ENCODE assay signal across 16 cellular contexts in the genomic region with DNA sequence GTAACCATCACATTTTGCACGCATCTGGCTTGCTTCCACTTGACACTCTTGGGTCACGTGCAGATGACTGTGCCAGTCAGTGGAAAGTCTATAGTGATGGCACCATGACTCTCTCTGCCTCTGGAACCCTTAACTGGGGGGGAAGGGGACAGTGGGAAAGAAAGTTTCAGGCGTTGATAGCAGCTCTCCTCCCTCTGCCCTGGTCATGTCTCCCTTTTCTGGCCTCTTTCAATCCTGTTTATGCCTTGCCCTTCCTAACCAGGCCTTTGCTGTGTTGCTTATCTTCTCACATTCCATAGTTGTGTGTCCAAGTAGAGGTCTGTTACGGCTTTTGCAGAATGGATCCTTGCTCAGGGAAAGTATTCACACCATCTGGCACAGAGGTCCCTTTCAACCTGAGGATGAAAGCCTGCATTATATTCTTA.
A peak's percentile ranks its signal among the peaks of the same experiment; 100 is the strongest.
DNase-seq lines count a peak whose midpoint lies in the region; ATAC-seq and TF ChIP-seq lines count a peak whose summit lies in the region.
"Had no signal": no experiment of that assay in that cellular context is flagged by ENCODE, and none has a peak within 500 bp of the region (broad histone marks: within the 10 kb centered on the region; RNA-seq: fewer than 3 reads in every experiment).

No MANE protein-coding gene starts in this region.

- no peaks in the 10 kb centered on the region; the same call in 1 of the 2 replicates for H4K20me1 ChIP-seq in OCI-LY7 (ENCODE audit: insufficient read depth, low read length)

- no peaks in the 10 kb centered on the region for H3K9me3 Mint-ChIP-seq in stimulated activated naive CD8-positive, alpha-beta T cell treated with anti-CD3 and anti-CD28 coated beads, Interleukin-15, amount 100 ng/mL, for 72 hours
- H3K9me3 Mint-ChIP-seq: activated T-cell treated with anti-CD3 and anti-CD28 coated beads, Interleukin-2, amount 50 U/mL, for 72 hours; neural crest cell had no signal

- H3K79me2 ChIP-seq in OCI-LY7 (ENCODE audit: insufficient read depth, low read depth, low read length): no peaks in the 10 kb centered on the region

- H3K4me3 ChIP-seq in Panc1 (ENCODE audit: low read depth in 2 of 2, low read length in 2 of 2): no peak overlapping the region
- H3K4me3 ChIP-seq in dorsolateral prefrontal cortex: no peak overlapping the region
- H3K4me3 ChIP-seq in OCI-LY7 (ENCODE audit: low read depth, low read length, poor library complexity, severe bottlenecking): no peak overlapping the region

- no peaks in the 10 kb centered on the region for H3K27me3 Mint-ChIP-seq in stimulated activated naive CD8-positive, alpha-beta T cell treated with anti-CD3 and anti-CD28 coated beads, Interleukin-15, amount 100 ng/mL, for 72 hours

- no peaks in the 10 kb centered on the region for H3K9me2 ChIP-seq in OCI-LY7 (ENCODE audit: insufficient read depth, low read length)

- H3K27me3 ChIP-seq in Panc1 (ENCODE audit: control insufficient read depth, insufficient read depth, low read length): no peaks in the 10 kb centered on the region
- no peaks in the 10 kb centered on the region for H3K27me3 ChIP-seq in dorsolateral prefrontal cortex
- no peaks in the 10 kb centered on the region for H3K27me3 ChIP-seq in layer of hippocampus (ENCODE audit: control insufficient read depth, insufficient read depth, low read length)

- H3K9me3 ChIP-seq in Panc1 (ENCODE audit: control insufficient read depth, insufficient read depth, low read depth, low read length) (no peaks in the 10 kb centered on the region), OCI-LY7 (ENCODE audit: low read length) (no peaks in the 10 kb centered on the region)

- H3K4me2 ChIP-seq in OCI-LY7 (ENCODE audit: low read length): no peak overlapping the region

- TF ChIP-seq CTCF in Panc1 (IDR thresholded peaks at IDR 0.05): no peak
- no peak for TF ChIP-seq CTCF in dorsolateral prefrontal cortex (IDR thresholded peaks at IDR 0.05 in 54 of 56, conservative IDR thresholded peaks at IDR 0.05 in 2 of 56; ENCODE audit: low read depth in 1 of 56, partially characterized antibody in 56 of 56)
- no peak for TF ChIP-seq CTCF in OCI-LY7 (conservative IDR thresholded peaks at IDR 0.05; ENCODE audit: low read length)

- no peak overlapping the region for H2AFZ ChIP-seq in OCI-LY7 (ENCODE audit: low read length)

- no peaks in the 10 kb centered on the region for H3K4me1 Mint-ChIP-seq in stimulated activated naive CD8-positive, alpha-beta T cell treated with anti-CD3 and anti-CD28 coated beads, Interleukin-15, amount 100 ng/mL, for 72 hours

- peak overlapping the region in 1 of 2 donors; percentile 21 for H3K27ac Mint-ChIP-seq in stimulated activated naive CD8-positive, alpha-beta T cell treated with anti-CD3 and anti-CD28 coated beads, Interleukin-15, amount 100 ng/mL, for 72 hours
- H3K27ac Mint-ChIP-seq: activated T-cell treated with anti-CD3 and anti-CD28 coated beads, Interleukin-2, amount 50 U/mL, for 72 hours had no signal

- in situ Hi-C loops in Panc1 (cut with HindIII; ENCODE audit: low pct_unique_long_range_greater_than_20kb, low sequenced_read_pairs): no loop called here

- peaks cover 17% of the 10 kb centered on the region for H3K4me1 ChIP-seq in Panc1 (ENCODE audit: control insufficient read depth, insufficient read depth, low read length)
- H3K4me1 ChIP-seq in OCI-LY7 (ENCODE audit: insufficient read depth, low read length, poor library complexity, severe bottlenecking): no peaks in the 10 kb centered on the region

- H3K4me3 Mint-ChIP-seq in stimulated activated naive CD8-positive, alpha-beta T cell treated with anti-CD3 and anti-CD28 coated beads, Interleukin-15, amount 100 ng/mL, for 72 hours: no peak overlapping the region
- H3K4me3 Mint-ChIP-seq: activated T-cell treated with anti-CD3 and anti-CD28 coated beads, Interleukin-2, amount 50 U/mL, for 72 hours; neural crest cell had no signal

- POLR2A ChIA-PET in Panc1 (lab: Charles Lee) (no interaction called here), OCI-LY7 (lab: Charles Lee) (interaction anchor here (0.9 kb wide), 1 partner anchor 54 kb away, joined by 3 read pairs; no protein-coding TSS in a partner anchor)

- BruUV-seq in Panc1 (replicated peaks; lab: Mats Ljungman, UMichigan) (no TSS peak), OCI-LY7 (replicated peaks; lab: Mats Ljungman, UMichigan) (no TSS peak)

- DNase-seq in AG08396 (ENCODE audit: low spot score) (peak; percentile 8), Panc1 (ENCODE audit: low read depth, low spot score) (no peak), dorsolateral prefrontal cortex (no peak), NCI-H187 (lab: John Stamatoyannopoulos, UW) (no peak), OCI-LY7 (ENCODE audit: low spot score) (no peak)
- no peak for DNase-seq in stimulated activated naive CD8-positive, alpha-beta T cell treated with anti-CD3 and anti-CD28 coated beads, Interleukin-15, amount 100 ng/mL, for 72 hours
- DNase-seq: activated CD4-positive, alpha-beta T cell treated with anti-CD3 and anti-CD28 coated beads for 48 hours; activated T-cell treated with anti-CD3 and anti-CD28 coated beads, Interleukin-2, amount 50 U/mL, for 72 hours; amniotic stem cell; NCI-H2081 treated with DMSO at 0.1 percent for 48 hours; NCI-H526; stimulated activated CD4-positive, alpha-beta T cell treated with anti-CD3 and anti-CD28 coated beads, Interleukin-4, amount 100 ng/mL, for 1 hour had no signal

- CTCF ChIA-PET in Panc1 (lab: Charles Lee): no interaction called here
- CTCF ChIA-PET in OCI-LY7 (lab: Charles Lee; ENCODE audit: unreplicated experiment): no interaction called here

- intact Hi-C loops in Panc1 (cut with micrococcal nuclease; ENCODE audit: unreplicated experiment): no loop called here
- intact Hi-C loops in dorsolateral prefrontal cortex (cut with DNase I): no loop called here
- intact Hi-C loops in OCI-LY7 (cut with micrococcal nuclease; ENCODE audit: unreplicated experiment): no loop called here

- H3K36me3 ChIP-seq in Panc1 (ENCODE audit: control insufficient read depth, insufficient read depth, low read length) (peaks cover 42% of the 10 kb centered on the region), OCI-LY7 (ENCODE audit: insufficient read depth, low read length) (peaks cover 97% of the 10 kb centered on the region)

- H3K27ac ChIP-seq in Panc1 (ENCODE audit: low read length): no peak overlapping the region
- H3K27ac ChIP-seq in dorsolateral prefrontal cortex: peak overlapping the region in 54 of 59 donors; percentile 0 to 74 (median 56)
- H3K27ac ChIP-seq in layer of hippocampus (ENCODE audit: low read depth, low read length): peak overlapping the region; percentile 12
- no peak overlapping the region for H3K27ac ChIP-seq in OCI-LY7 (ENCODE audit: low read depth, low read length, poor library complexity, severe bottlenecking)

- ATAC-seq in Panc1 (peak; percentile 28; the same call in 1 of the 2 replicates), GM21576 (IDR thresholded peaks at IDR 0.05; ENCODE audit: unreplicated experiment) (no peak)
- ATAC-seq in stimulated activated naive CD8-positive, alpha-beta T cell treated with anti-CD3 and anti-CD28 coated beads, Interleukin-15, amount 100 ng/mL, for 72 hours: no peak
- ATAC-seq: activated T-cell treated with anti-CD3 and anti-CD28 coated beads, Interleukin-2, amount 50 U/mL, for 72 hours; sciatic nerve had no signal

Comparison
In these comparisons a context has a peak if more than half of its experiments do, and no peak if none do; other contexts are left out.
1. H3K27ac ChIP-seq: peak in dorsolateral prefrontal cortex (54 of 59) and layer of hippocampus (single experiment); none in Panc1 (single experiment) and OCI-LY7 (single experiment).